In the genomic region with DNA sequence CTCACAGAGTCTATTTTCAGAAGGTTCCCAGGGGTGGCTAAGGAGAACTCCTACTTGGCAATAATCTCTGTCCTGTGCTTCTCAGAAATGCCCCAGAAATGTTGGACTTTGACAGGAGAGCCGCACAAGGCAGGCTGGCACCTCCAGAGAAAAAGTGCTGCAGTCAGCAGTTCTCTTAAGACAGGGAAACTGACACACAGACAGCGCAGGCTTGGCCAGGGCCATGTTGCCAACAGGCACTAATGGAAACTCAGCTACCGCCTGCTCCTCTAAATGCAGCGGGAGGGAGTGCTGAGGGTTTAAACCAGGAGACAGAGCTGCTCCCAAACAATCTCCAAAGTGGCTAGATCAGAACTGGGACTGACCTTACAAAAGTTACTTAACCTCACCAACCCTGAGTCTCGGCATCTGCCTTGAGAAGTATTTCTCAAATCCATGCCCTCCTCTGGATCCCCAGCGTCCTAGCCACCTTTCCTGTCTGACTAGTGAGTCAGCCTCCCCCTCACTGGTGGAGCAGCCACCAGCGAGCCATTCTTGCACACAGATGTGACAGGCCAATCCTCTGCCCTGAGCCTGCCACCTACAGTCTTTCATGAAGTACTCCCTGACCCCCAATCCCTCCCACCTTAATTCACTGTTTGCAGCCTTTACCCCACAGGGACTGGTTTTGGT, we compare ENCODE assay signal across 1 cellular context.
TF ChIP-seq lines count a peak whose summit lies in the region.

No MANE protein-coding gene starts in this region.

TF ChIP-seq in SK-N-SH, 30 proteins besides CTCF, POLR2A, EP300 and RAD21 (continued from another document):
- TF ChIP-seq EZH2phosphoT487 (IDR thresholded peaks at IDR 0.05; ENCODE audit: borderline replicate concordance, low read depth) (no peak), MAX (IDR thresholded peaks at IDR 0.05; ENCODE audit: low read depth) (no peak)
